1 cellular context compared by ENCODE assay signal in the genomic region with DNA sequence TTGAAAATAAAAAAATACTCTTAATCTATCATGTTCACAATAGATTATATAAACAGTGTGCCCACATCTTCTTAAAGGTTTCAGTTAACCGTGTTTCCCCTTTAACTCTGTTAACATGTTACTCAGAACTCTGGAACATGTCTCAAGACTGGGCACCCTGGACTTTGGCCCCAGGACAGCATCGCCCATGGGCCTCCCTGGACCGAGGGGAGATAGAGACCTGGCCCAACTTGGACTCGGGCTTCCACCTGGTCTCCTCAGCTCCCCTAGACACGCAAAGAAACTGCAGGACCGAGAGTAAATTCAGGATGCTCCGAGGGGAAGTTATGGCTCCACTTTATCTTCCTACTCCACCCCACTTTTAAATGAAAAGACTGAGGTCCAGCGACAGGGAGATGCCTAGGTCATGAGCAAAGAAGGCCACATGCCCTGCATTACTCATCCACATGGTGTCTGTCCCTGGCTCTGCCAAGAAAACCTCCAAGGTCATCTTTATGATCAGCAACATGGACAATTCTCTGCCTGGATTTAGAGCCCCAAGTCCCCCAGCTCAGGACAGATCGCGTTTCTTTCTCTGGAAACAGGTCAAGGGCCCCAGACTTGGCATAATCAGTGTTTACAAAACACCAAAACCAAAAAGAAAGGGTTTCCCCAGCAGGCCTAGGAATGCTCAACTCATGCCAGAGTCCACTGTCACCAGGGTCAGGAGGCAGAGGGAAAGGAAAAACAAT.
TF ChIP-seq lines count a peak whose summit lies in the region.

No MANE protein-coding gene starts in this region.

TF ChIP-seq in IMR-90, 13 proteins besides CTCF, POLR2A, EP300 and RAD21:
- TF ChIP-seq, protein P1, sequence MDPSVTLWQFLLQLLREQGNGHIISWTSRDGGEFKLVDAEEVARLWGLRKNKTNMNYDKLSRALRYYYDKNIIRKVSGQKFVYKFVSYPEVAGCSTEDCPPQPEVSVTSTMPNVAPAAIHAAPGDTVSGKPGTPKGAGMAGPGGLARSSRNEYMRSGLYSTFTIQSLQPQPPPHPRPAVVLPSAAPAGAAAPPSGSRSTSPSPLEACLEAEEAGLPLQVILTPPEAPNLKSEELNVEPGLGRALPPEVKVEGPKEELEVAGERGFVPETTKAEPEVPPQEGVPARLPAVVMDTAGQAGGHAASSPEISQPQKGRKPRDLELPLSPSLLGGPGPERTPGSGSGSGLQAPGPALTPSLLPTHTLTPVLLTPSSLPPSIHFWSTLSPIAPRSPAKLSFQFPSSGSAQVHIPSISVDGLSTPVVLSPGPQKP (IDR thresholded peaks at IDR 0.05; ENCODE audit: borderline replicate concordance, low read depth, low read length) = no peak
- TF ChIP-seq BHLHE40 (IDR thresholded peaks at IDR 0.05; ENCODE audit: low read depth, low read length) (0 out of 2 replicates have a peak, but pooled peaks have one; percentile 12), FOS (IDR thresholded peaks at IDR 0.05; ENCODE audit: low read depth, low read length) (no peak), CHD1 (IDR thresholded peaks at IDR 0.05; ENCODE audit: low read depth, low read length) (no peak), MAFK (IDR thresholded peaks at IDR 0.05; ENCODE audit: low read depth, low read length) (no peak), RFX5 (IDR thresholded peaks at IDR 0.05; ENCODE audit: low read depth, low read length) (no peak), MXI1 (IDR thresholded peaks at IDR 0.05; ENCODE audit: borderline replicate concordance, low read depth, low read length) (no peak), CEBPB (IDR thresholded peaks at IDR 0.05; ENCODE audit: low read depth, low read length) (no peak), NFE2L2 (IDR thresholded peaks at IDR 0.05; ENCODE audit: low read depth, low read length) (no peak), SMC3 (IDR thresholded peaks at IDR 0.05; ENCODE audit: low read depth, low read length) (no peak), MAZ (IDR thresholded peaks at IDR 0.05; ENCODE audit: borderline replicate concordance, low read depth, low read length) (no peak)
- TF ChIP-seq, protein P2, sequence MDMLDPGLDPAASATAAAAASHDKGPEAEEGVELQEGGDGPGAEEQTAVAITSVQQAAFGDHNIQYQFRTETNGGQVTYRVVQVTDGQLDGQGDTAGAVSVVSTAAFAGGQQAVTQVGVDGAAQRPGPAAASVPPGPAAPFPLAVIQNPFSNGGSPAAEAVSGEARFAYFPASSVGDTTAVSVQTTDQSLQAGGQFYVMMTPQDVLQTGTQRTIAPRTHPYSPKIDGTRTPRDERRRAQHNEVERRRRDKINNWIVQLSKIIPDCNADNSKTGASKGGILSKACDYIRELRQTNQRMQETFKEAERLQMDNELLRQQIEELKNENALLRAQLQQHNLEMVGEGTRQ (IDR thresholded peaks at IDR 0.05; ENCODE audit: low read depth, low read length) = peak; percentile 61; the same call in 1 of the 2 replicates
